In the genomic region with DNA sequence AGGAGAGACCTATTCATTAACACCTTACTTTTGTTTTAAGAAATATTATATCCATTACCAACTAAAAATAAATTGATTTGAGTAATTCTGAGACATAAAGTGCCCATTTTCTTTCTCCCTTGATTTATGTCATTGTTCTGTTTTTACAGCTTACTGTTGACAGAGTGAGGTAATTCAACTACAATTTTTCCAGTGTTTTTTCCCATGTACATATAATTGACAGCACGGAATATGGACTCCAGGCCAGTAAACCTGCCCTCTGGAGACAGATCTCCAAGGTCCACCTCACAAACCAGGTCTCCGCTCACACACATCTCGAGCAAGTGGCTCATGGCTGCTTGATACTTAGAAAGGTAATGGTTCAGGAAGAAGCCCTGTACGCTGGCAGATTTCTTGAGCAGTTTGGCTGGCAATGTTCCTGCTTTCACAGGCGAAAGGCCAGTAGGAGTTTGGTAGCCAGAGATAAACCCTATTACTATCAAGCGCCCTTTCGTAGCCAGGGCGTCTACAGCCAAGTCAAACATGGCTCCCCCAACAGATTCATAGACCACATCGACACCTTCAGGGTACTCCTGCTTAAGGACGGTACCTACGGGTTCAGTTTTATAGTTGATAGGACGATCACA, we compare ENCODE assay signal across 19 cellular contexts. TPM values are rescaled to one million over a fixed set of nuclear protein-coding genes. Genes with fewer than 3 reads are reported as not detected.
DNase-seq lines count a peak whose midpoint lies in the region; ATAC-seq and TF ChIP-seq lines count a peak whose summit lies in the region.
"Had no signal": no experiment of that assay in that cellular context is flagged by ENCODE, and none has a peak within 500 bp of the region (broad histone marks: within the 10 kb centered on the region; RNA-seq: fewer than 3 reads in every experiment).

No MANE protein-coding gene starts in this region.

- peaks cover 15% of the 10 kb centered on the region for H3K36me3 ChIP-seq in CD4-positive, CD25-positive, alpha-beta regulatory T cell (ENCODE audit: control insufficient read depth, insufficient read depth, low read length)
- H3K36me3 ChIP-seq in prostate gland = no peaks in the 10 kb centered on the region

- H3K27me3 Mint-ChIP-seq in CD4-positive, CD25-positive, alpha-beta regulatory T cell = peaks cover 4% of the 10 kb centered on the region
- H3K27me3 Mint-ChIP-seq in T-helper 17 cell = no peaks in the 10 kb centered on the region
- H3K27me3 Mint-ChIP-seq: T-cell had no signal

- DNase-seq in CD4-positive, CD25-positive, alpha-beta regulatory T cell = no peak
- DNase-seq in NCI-H1092 (lab: John Stamatoyannopoulos, UW) (peak; percentile 74), prostate gland (ENCODE audit: low spot score) (no peak), HuH-7.5 (ENCODE audit: low spot score) (no peak), occipital lobe (lab: John Stamatoyannopoulos, UW) (no peak), T-helper 17 cell (no peak)
- DNase-seq: activated CD8-positive, alpha-beta memory T cell treated with anti-CD3 and anti-CD28 coated beads for 24 hours; activated effector memory CD4-positive, alpha-beta T cell treated with anti-CD3 and anti-CD28 coated beads, Interleukin-2, amount 50 U/mL, for 16 hours; CD8-positive, alpha-beta T cell; RPMI8226; stimulated activated CD4-positive, alpha-beta T cell treated with anti-CD3 and anti-CD28 coated beads, Interleukin-2, amount 100 ng/mL, for 48 hours; T-cell; trophoblast cell had no signal

- peaks cover 12% of the 10 kb centered on the region for H3K4me1 ChIP-seq in CD4-positive, CD25-positive, alpha-beta regulatory T cell (ENCODE audit: control insufficient read depth, insufficient read depth, low read length, poor library complexity, severe bottlenecking)
- no peaks in the 10 kb centered on the region for H3K4me1 ChIP-seq in prostate gland (replicated peaks)

- H3K9me3 ChIP-seq in CD4-positive, CD25-positive, alpha-beta regulatory T cell (ENCODE audit: control insufficient read depth in 2 of 2, low read length in 2 of 2) = no peaks in the 10 kb centered on the region
- no peaks in the 10 kb centered on the region for H3K9me3 ChIP-seq in prostate gland
- no peaks in the 10 kb centered on the region for H3K9me3 ChIP-seq in T-helper 17 cell (ENCODE audit: control insufficient read depth, low read length, poor library complexity, severe bottlenecking)

- 56% methylated on average over 12 of the region's 12 CpGs for WGBS in prostate gland

- no peak overlapping the region for H3K4me3 ChIP-seq in CD4-positive, CD25-positive, alpha-beta regulatory T cell (ENCODE audit: low read depth, low read length)
- H3K4me3 ChIP-seq in prostate gland = no peak overlapping the region
- H3K4me3 ChIP-seq: GM12878, hepatocyte had no signal

- intact Hi-C loops in prostate gland (cut with DNase I) = loop anchor here (10.0 kb wide), 2 partner anchors 707 to 1243 kb away; a partner anchor contains a TSS

- H3K27ac Mint-ChIP-seq in CD4-positive, CD25-positive, alpha-beta regulatory T cell = peak overlapping the region; percentile 21 to 65 (median 28)
- no peak overlapping the region for H3K27ac Mint-ChIP-seq in T-helper 17 cell
- H3K27ac Mint-ChIP-seq: CD8-positive, alpha-beta T cell; dendritic cell treated with granulocyte-macrophage colony-stimulating factor and Interleukin-4, amounts not matched to agents 40 ng/mL and 50 ng/mL, for 4 days had no signal

- no peak for TF ChIP-seq CTCF in prostate gland (IDR thresholded peaks at IDR 0.05)

- TF ChIP-seq POLR2A in prostate gland (IDR thresholded peaks at IDR 0.05) = no peak

- peaks cover 16% of the 10 kb centered on the region for H3K36me3 Mint-ChIP-seq in CD4-positive, CD25-positive, alpha-beta regulatory T cell
- no peaks in the 10 kb centered on the region for H3K36me3 Mint-ChIP-seq in T-helper 17 cell (ENCODE audit: low read depth)

- H3K4me1 Mint-ChIP-seq in CD4-positive, CD25-positive, alpha-beta regulatory T cell = peaks cover 16 to 47% (median 27%) of the 10 kb centered on the region in 4 donors
- H3K4me1 Mint-ChIP-seq in T-helper 17 cell = peaks cover 24% of the 10 kb centered on the region

- H3K4me3 Mint-ChIP-seq in CD4-positive, CD25-positive, alpha-beta regulatory T cell = no peak overlapping the region
- no peak overlapping the region for H3K4me3 Mint-ChIP-seq in T-helper 17 cell
- H3K4me3 Mint-ChIP-seq: CD8-positive, alpha-beta T cell; dendritic cell treated with granulocyte-macrophage colony-stimulating factor and Interleukin-4, amounts not matched to agents 40 ng/mL and 50 ng/mL, for 4 days; T-cell had no signal

- no peaks in the 10 kb centered on the region for H3K9me3 Mint-ChIP-seq in CD4-positive, CD25-positive, alpha-beta regulatory T cell
- H3K9me3 Mint-ChIP-seq: CD8-positive, alpha-beta T cell; dendritic cell treated with granulocyte-macrophage colony-stimulating factor and Interleukin-4, amounts not matched to agents 40 ng/mL and 50 ng/mL, for 4 days; T-cell had no signal

- no peak overlapping the region for H3K27ac ChIP-seq in CD4-positive, CD25-positive, alpha-beta regulatory T cell (ENCODE audit: insufficient read depth, low read length, poor library complexity, severe bottlenecking)
- H3K27ac ChIP-seq in cingulate gyrus (ENCODE audit: low read depth, low read length) (peak overlapping the region; percentile 63), prostate gland (peak overlapping the region; percentile 26 to 39)
- H3K27ac ChIP-seq: hepatocyte had no signal

- no peak for ATAC-seq in CD4-positive, CD25-positive, alpha-beta regulatory T cell (ENCODE audit: low read depth in 2 of 2)
- ATAC-seq in T-helper 17 cell = no peak
- ATAC-seq in HG03460 (IDR thresholded peaks at IDR 0.05; ENCODE audit: unreplicated experiment) = no peak
- ATAC-seq: CD8-positive, alpha-beta T cell; esophagus mucosa; GM12878; T-cell had no signal

- H3K27me3 ChIP-seq in CD4-positive, CD25-positive, alpha-beta regulatory T cell (ENCODE audit: control insufficient read depth, insufficient read depth, low read length) = no peaks in the 10 kb centered on the region
- H3K27me3 ChIP-seq in prostate gland (replicated peaks; ENCODE audit: insufficient read depth) = no peaks in the 10 kb centered on the region

RNA-seq across cellular contexts. Expression of a gene that starts 7.6 kb away (rescaled TPM):
- 25.5 TPM for total RNA-seq in CD4-positive, CD25-positive, alpha-beta regulatory T cell
- polyA plus RNA-seq in CD4-positive, CD25-positive, alpha-beta regulatory T cell = 10 to 100 TPM; 18.6 to 33.3 (median 25.8) TPM
- total RNA-seq in prostate gland (10 to 100 TPM; 25.6 to 32.2 TPM), occipital lobe (11.7 TPM), T-helper 17 cell (10 to 100 TPM; 20.8 to 25.1 TPM)

RNA-seq across cellular contexts. Expression of a gene that starts 9.2 kb away (rescaled TPM):
- total RNA-seq in CD4-positive, CD25-positive, alpha-beta regulatory T cell = 16.4 TPM
- 1 to 10 TPM; 1.1 to 2.4 (median 1.4) TPM for polyA plus RNA-seq in CD4-positive, CD25-positive, alpha-beta regulatory T cell
- total RNA-seq in prostate gland (10 to 100 TPM; 18.2 to 48.6 TPM), occipital lobe (4.1 TPM), T-helper 17 cell (10 to 100 TPM; 17.5 to 17.6 TPM)
